ENCODE assay signal across 33 cellular contexts in the genomic region with DNA sequence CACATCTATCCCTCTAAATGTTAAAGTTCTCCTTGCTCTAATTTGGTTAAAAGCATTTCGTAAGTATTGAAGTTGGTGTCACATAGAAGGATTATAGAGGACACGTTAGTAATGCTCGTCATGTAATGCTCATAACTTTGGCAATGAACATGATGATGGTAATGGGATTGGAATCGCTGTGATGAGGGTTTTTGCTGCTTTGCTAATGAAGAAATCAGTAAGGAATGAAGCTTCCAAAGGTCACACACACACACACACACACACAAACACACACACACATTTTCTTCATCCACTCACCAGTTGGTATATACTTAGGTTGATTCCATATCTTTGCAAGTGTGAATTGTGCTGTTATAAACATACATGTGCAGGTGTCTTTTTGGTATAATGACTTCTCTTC. TPM values are rescaled to one million over a fixed set of nuclear protein-coding genes. Genes with fewer than 3 reads are reported as not detected.
"Had no signal": no experiment of that assay in that cellular context is flagged by ENCODE, and none has a peak within 500 bp of the region (broad histone marks: within the 10 kb centered on the region; RNA-seq: fewer than 3 reads in every experiment).

No MANE protein-coding gene starts in this region.

- H3K9me3 Mint-ChIP-seq: dendritic cell treated with granulocyte-macrophage colony-stimulating factor and Interleukin-4, amounts not matched to agents 40 ng/mL and 50 ng/mL, for 4 days; effector memory CD8-positive, alpha-beta T cell had no signal

- H3K4me1 ChIP-seq: colonic mucosa, gastroesophageal sphincter, heart left ventricle, heart right ventricle had no signal

- H3K9me3 ChIP-seq: colonic mucosa, esophagus muscularis mucosa, gastrocnemius medialis had no signal

- H3K27ac ChIP-seq: colonic mucosa, coronary artery, dorsolateral prefrontal cortex, epithelial cell of prostate, esophagus muscularis mucosa, esophagus squamous epithelium, foreskin keratinocyte, gastrocnemius medialis, gastroesophageal sphincter, heart left ventricle, heart right ventricle had no signal

- H3K27ac Mint-ChIP-seq: dendritic cell treated with granulocyte-macrophage colony-stimulating factor and Interleukin-4, amounts not matched to agents 40 ng/mL and 50 ng/mL, for 4 days; effector memory CD8-positive, alpha-beta T cell had no signal

- H3K36me3 ChIP-seq: colonic mucosa, esophagus muscularis mucosa, esophagus squamous epithelium, gastrocnemius medialis, gastroesophageal sphincter, heart left ventricle, heart right ventricle had no signal

- H3K27me3 ChIP-seq: colonic mucosa, dorsolateral prefrontal cortex, esophagus muscularis mucosa, esophagus squamous epithelium, foreskin keratinocyte, gastrocnemius medialis, gastroesophageal sphincter had no signal

- H3K4me3 ChIP-seq: colonic mucosa, coronary artery, dorsolateral prefrontal cortex, esophagus muscularis mucosa, esophagus squamous epithelium, gastrocnemius medialis, gastroesophageal sphincter, heart left ventricle, heart right ventricle had no signal

- H3K4me3 Mint-ChIP-seq: dendritic cell treated with granulocyte-macrophage colony-stimulating factor and Interleukin-4, amounts not matched to agents 40 ng/mL and 50 ng/mL, for 4 days; effector memory CD8-positive, alpha-beta T cell had no signal

- FAIRE-seq: colon, endometrium, endothelial cell of umbilical vein, frontal cortex had no signal

- DNase-seq: cortex of kidney; dermis blood vessel endothelial cell; dorsolateral prefrontal cortex; effector CD4-positive, alpha-beta T cell; effector CD8-positive, alpha-beta T cell; effector memory CD4-positive, alpha-beta T cell; effector memory CD8-positive, alpha-beta T cell; erythroblast; esophagus squamous epithelium; foreskin fibroblast; foreskin keratinocyte; foreskin melanocyte; gastrocnemius medialis; glutamatergic neuron; head of caudate nucleus; heart left ventricle; heart right ventricle had no signal

RNA-seq across cellular contexts. Expression of a gene that starts 36.8 kb away (rescaled TPM):
- total RNA-seq: dermis blood vessel endothelial cell, dermis microvascular lymphatic vessel endothelial cell, endothelial cell of umbilical vein, epithelial cell of proximal tubule, esophagus muscularis mucosa, fibroblast of lung, fibroblast of villous mesenchyme, foreskin keratinocyte, gastroesophageal sphincter, glomerular endothelial cell, heart left ventricle had no signal
- polyA plus RNA-seq: endothelial cell of umbilical vein, esophagus, fibroblast of lung, foreskin keratinocyte, heart left ventricle, heart right ventricle had no signal
